Comparison of ENCODE assay signal across 10 cellular contexts in genomic region chr6:71209206-71209605, GRCh38.
"Had no signal": no experiment of that assay in that cellular context is flagged by ENCODE, and none has a peak within 500 bp of the region (broad histone marks: within the 10 kb centered on the region; RNA-seq: fewer than 3 reads in every experiment).

No MANE protein-coding gene starts in this region.

- H3K36me3 ChIP-seq: HAP-1 had no signal

- H2AFZ ChIP-seq: GM23248 had no signal

- H3K27ac ChIP-seq: GM23248, HL-60, KMS-11 had no signal

- ATAC-seq: HCT116, HepG2 had no signal

- H3K4me3 ChIP-seq: GM23248, HAP-1 had no signal

- H3K9me3 ChIP-seq: HAP-1 had no signal

- DNase-seq: GM23248, GOT3, H7, HFFc6, KBM-7 had no signal

- H3K4me2 ChIP-seq: KMS-11 had no signal

- H3K9ac ChIP-seq: GM23248, KMS-11 had no signal

- FAIRE-seq: HepG2 had no signal
